8 cellular contexts compared by ENCODE assay signal in the genomic region with DNA sequence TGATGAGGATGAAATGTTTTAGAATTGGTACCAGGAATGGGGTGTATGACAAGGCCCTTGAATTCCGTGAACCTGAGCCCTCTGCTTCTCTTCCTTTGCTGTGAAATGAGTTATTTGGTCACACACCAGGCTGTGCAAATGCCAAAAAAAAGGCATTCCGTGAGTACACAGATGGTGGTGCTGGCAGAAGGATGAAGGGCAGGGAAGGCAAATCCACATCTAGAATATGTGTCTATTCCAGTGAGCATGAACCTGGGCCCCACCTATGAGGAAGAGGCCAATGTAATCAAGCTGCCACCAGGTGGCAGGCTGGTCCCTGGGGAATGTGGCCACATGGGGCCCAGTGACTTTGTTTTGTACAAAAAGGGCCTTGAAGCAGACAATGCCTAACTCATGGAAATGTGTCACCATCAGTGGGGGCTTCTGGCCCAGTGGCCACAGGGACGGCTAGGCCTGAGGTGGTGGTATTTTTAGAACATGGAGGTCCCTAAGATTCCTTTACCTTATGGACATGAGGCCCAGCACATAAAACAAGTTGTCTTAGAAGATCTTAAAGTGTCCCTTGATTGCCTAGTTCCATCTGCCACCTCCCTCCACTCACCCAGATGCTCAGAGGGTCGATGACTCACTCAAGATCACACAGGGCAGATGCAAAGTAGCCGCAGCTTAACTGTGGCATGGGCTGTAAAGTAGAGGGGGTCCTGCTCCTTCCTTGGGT. TPM values are rescaled to one million over a fixed set of nuclear protein-coding genes. Genes with fewer than 3 reads are reported as not detected.
A peak's percentile ranks its signal among the peaks of the same experiment; 100 is the strongest.
DNase-seq lines count a peak whose midpoint lies in the region; ATAC-seq and TF ChIP-seq lines count a peak whose summit lies in the region.

No MANE protein-coding gene starts in this region.

- H3K4me1 Mint-ChIP-seq in Calu3 (ENCODE audit: low read depth, unreplicated experiment): peaks cover 14% of the 10 kb centered on the region

- TF ChIP-seq POLR2A in gastroesophageal sphincter (IDR thresholded peaks at IDR 0.05) (no peak), vagina (IDR thresholded peaks at IDR 0.05) (no peak)

- intact Hi-C loops in Calu3 (cut with micrococcal nuclease; ENCODE audit: unreplicated experiment): loop anchor here (10.0 kb wide), 1 partner anchor 94 kb away; no protein-coding TSS in a partner anchor
- intact Hi-C loops in posterior vena cava (cut with DNase I): no loop called here
- intact Hi-C loops in vagina (cut with DNase I): no loop called here

- H3K9me3 ChIP-seq in gastroesophageal sphincter: no peaks in the 10 kb centered on the region
- no peaks in the 10 kb centered on the region for H3K9me3 ChIP-seq in vagina

- TF ChIP-seq CTCF in Calu3 (IDR thresholded peaks at IDR 0.05; ENCODE audit: unreplicated experiment) (peak; percentile 67), gastroesophageal sphincter (IDR thresholded peaks at IDR 0.05) (peak in 3 of 4 experiments; percentile 69 to 86 (median 72)), vagina (IDR thresholded peaks at IDR 0.05) (peak; percentile 53 to 61 (median 57))

- peak overlapping the region; percentile 52 for H3K27ac Mint-ChIP-seq in Calu3 (ENCODE audit: unreplicated experiment)

- no peak for ATAC-seq in gastroesophageal sphincter
- ATAC-seq in HG03045 (IDR thresholded peaks at IDR 0.05; ENCODE audit: unreplicated experiment): no peak

- H3K36me3 Mint-ChIP-seq in Calu3 (ENCODE audit: insufficient read depth, unreplicated experiment): peaks cover 23% of the 10 kb centered on the region

- CTCF ChIA-PET in Calu3 (lab: Charles Lee): interaction anchor here (1.1 to 1.7 kb wide), 4 partner anchors 33 to 103 kb away, joined by 4 to 9 read pairs (median 4); no protein-coding TSS in a partner anchor

- H3K4me3 Mint-ChIP-seq in Calu3 (ENCODE audit: low read depth, unreplicated experiment): no peak overlapping the region

- H3K27ac ChIP-seq in gastroesophageal sphincter (no peak overlapping the region), vagina (no peak overlapping the region)

- peaks cover 0 to 19% (median 6%) of the 10 kb centered on the region in 3 donors for H3K4me1 ChIP-seq in gastroesophageal sphincter
- peaks cover 9% of the 10 kb centered on the region for H3K4me1 ChIP-seq in vagina

- WGBS in gastroesophageal sphincter (ENCODE audit: low coverage in 1 of 2), 2 donors: 53 to 71% methylated on average over 1 to 3 of the region's 5 CpGs

- H3K36me3 ChIP-seq in gastroesophageal sphincter: no peaks in the 10 kb centered on the region
- no peaks in the 10 kb centered on the region for H3K36me3 ChIP-seq in vagina

- peak; percentile 66 for DNase-seq in Calu3
- peak; percentile 72 for DNase-seq in HT1080 (ENCODE audit: low read depth)
- DNase-seq in SHP77 (lab: John Stamatoyannopoulos, UW): peak; percentile 62 to 87
- peak; percentile 62 for DNase-seq in activated effector memory CD4-positive, alpha-beta T cell treated with Interleukin-2 at 50 U/mL for 16 hours
- peak; percentile 86 for DNase-seq in posterior vena cava (ENCODE audit: low spot score)
- DNase-seq in vagina (ENCODE audit: extremely low spot score in 2 of 2): no peak

- no peaks in the 10 kb centered on the region for H3K27me3 Mint-ChIP-seq in Calu3 (ENCODE audit: unreplicated experiment)

- no peak for TF ChIP-seq EP300 in gastroesophageal sphincter (IDR thresholded peaks at IDR 0.05)

- no TSS peak for BruUV-seq in Calu3 (replicated peaks; lab: Mats Ljungman, UMichigan)

- H3K27me3 ChIP-seq in gastroesophageal sphincter: no peaks in the 10 kb centered on the region
- no peaks in the 10 kb centered on the region for H3K27me3 ChIP-seq in vagina

- H3K9me3 Mint-ChIP-seq in Calu3 (ENCODE audit: low read depth, unreplicated experiment): no peaks in the 10 kb centered on the region

- no peak overlapping the region for H3K4me3 ChIP-seq in gastroesophageal sphincter
- H3K4me3 ChIP-seq in vagina: no peak overlapping the region

RNA-seq across cellular contexts. Expression of gene RNF215, which starts 3.9 kb away (rescaled TPM):
- total RNA-seq in Calu3 (2022) (42.5 and 48.8 TPM in 2 replicates), gastroesophageal sphincter (10 to 100 TPM; 10.2 to 13.5 (median 11.7) TPM), posterior vena cava (10 to 100 TPM in 1 of 2 donors, 1 to 10 TPM in 1; 9.3 to 15.6 TPM), vagina (17.4 TPM)
- total RNA-seq in HT1080 (2014; rRNA removed; shearing (Covaris generic)): 13.8 and 14.6 TPM in 2 replicates
- polyA plus RNA-seq in HT1080 (2015; cell fraction: cytosol; rRNA removed): 14.9 and 17.7 TPM in 2 replicates
- 47.9 and 53.9 TPM in 2 replicates for polyA plus RNA-seq in HT1080 (2015; cell fraction: nucleus; rRNA removed)

RNA-seq across cellular contexts. Expression of gene SEC14L2, which starts 5.7 kb away (rescaled TPM):
- total RNA-seq in Calu3 (2022) (32.1 and 39.1 TPM in 2 replicates), gastroesophageal sphincter (10 to 100 TPM in 3 of 4 donors, 1 to 10 TPM in 1; 8.1 to 27.2 (median 15.8) TPM), posterior vena cava (10 to 100 TPM in 1 of 2 donors, 1 to 10 TPM in 1; 8.0 to 10.9 TPM), vagina (20.6 TPM)
- total RNA-seq in HT1080 (2014; rRNA removed; shearing (Covaris generic)): 8.6 and 13.5 TPM in 2 replicates
- polyA plus RNA-seq in HT1080 (2015; cell fraction: cytosol; rRNA removed): 14.8 and 18.3 TPM in 2 replicates
- polyA plus RNA-seq in HT1080 (2015; cell fraction: nucleus; rRNA removed): 28.7 and 43.6 TPM in 2 replicates

RNA-seq across cellular contexts. Expression of gene CCDC157, which starts 34.3 kb away (rescaled TPM):
- total RNA-seq in Calu3 (2022): 5.0 and 5.5 TPM in 2 replicates
- 2.8 and 3.1 TPM in 2 replicates for total RNA-seq in HT1080 (2014; rRNA removed; shearing (Covaris generic))
- 2.0 and 2.4 TPM in 2 replicates for polyA plus RNA-seq in HT1080 (2015; cell fraction: cytosol; rRNA removed)
- 1.4 and 2.8 TPM in 2 replicates for polyA plus RNA-seq in HT1080 (2015; cell fraction: nucleus; rRNA removed)
- 1 to 10 TPM in 3 of 4 donors, under 1 TPM in 1; 0.99 to 1.9 (median 1.5) TPM for total RNA-seq in gastroesophageal sphincter
- total RNA-seq in posterior vena cava: under 1 TPM; 0.76 to 0.88 TPM
- 4.2 TPM for total RNA-seq in vagina

RNA-seq across cellular contexts. Expression of gene MTFP1, which starts 34.4 kb away (rescaled TPM):
- 30.5 and 33.6 TPM in 2 replicates for total RNA-seq in Calu3 (2022)
- 37.1 and 60.4 TPM in 2 replicates for total RNA-seq in HT1080 (2014; rRNA removed; shearing (Covaris generic))
- 19.3 and 29.3 TPM in 2 replicates for polyA plus RNA-seq in HT1080 (2015; cell fraction: cytosol; rRNA removed)
- polyA plus RNA-seq in HT1080 (2015; cell fraction: nucleus; rRNA removed): 13.5 and 14.1 TPM in 2 replicates
- total RNA-seq in gastroesophageal sphincter: 10 to 100 TPM in 1 of 4 donors, 1 to 10 TPM in 3; 1.1 to 10.3 (median 6.3) TPM
- 1 to 10 TPM; 3.5 to 3.7 TPM for total RNA-seq in posterior vena cava
- total RNA-seq in vagina: 21.1 TPM

RNA-seq across cellular contexts. Expression of gene SF3A1, which starts 34.4 kb away (rescaled TPM):
- total RNA-seq in Calu3 (2022): 181 and 197 TPM in 2 replicates
- total RNA-seq in HT1080 (2014; rRNA removed; shearing (Covaris generic)): 54.1 and 133 TPM in 2 replicates
- 115 and 140 TPM in 2 replicates for polyA plus RNA-seq in HT1080 (2015; cell fraction: cytosol; rRNA removed)
- polyA plus RNA-seq in HT1080 (2015; cell fraction: nucleus; rRNA removed): 206 and 230 TPM in 2 replicates
- 10 to 100 TPM; 46.1 to 80.8 (median 63.7) TPM for total RNA-seq in gastroesophageal sphincter
- 100 to 1,000 TPM; 106 to 108 TPM for total RNA-seq in posterior vena cava
- total RNA-seq in vagina: 78.3 TPM

Comparison
In these comparisons a context has a peak if more than half of its experiments do, and no peak if none do; other contexts are left out.
1. DNase-seq: peak in Calu3 (single experiment), HT1080 (single experiment), SHP77 (2 of 2), activated effector memory CD4-positive, alpha-beta T cell treated with Interleukin-2 at 50 U/mL for 16 hours (single experiment) and posterior vena cava (single experiment); none in vagina (0 of 2).
2. Peak in every context shown above with its lines, with median percentiles within 50 percentile points of each other: CTCF ChIP-seq.